ENCODE assay signal across 1 cellular context in the genomic region with DNA sequence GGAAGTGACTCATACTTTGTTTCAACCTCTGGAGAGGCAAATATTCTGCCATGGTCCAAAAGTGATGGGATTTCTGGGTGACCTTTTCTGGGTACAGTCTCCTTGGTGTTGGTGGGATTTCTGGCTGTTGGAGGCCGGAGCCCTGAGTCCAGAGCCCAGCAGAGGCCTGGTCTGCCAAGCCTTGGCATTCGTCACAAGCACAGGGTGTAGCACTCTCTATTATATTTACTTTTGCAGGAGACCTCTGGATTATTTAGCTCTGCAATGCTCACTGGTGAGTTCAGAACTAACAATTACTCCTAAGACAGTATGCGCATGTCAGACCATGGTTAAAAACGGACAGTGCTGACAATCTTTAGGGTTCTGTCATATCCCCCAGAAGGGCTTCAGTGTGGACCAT.
TF ChIP-seq lines count a peak whose summit lies in the region.

No MANE protein-coding gene starts in this region.

TF ChIP-seq in IMR-90, 13 proteins besides CTCF, POLR2A, EP300 and RAD21:
- TF ChIP-seq, protein P1, sequence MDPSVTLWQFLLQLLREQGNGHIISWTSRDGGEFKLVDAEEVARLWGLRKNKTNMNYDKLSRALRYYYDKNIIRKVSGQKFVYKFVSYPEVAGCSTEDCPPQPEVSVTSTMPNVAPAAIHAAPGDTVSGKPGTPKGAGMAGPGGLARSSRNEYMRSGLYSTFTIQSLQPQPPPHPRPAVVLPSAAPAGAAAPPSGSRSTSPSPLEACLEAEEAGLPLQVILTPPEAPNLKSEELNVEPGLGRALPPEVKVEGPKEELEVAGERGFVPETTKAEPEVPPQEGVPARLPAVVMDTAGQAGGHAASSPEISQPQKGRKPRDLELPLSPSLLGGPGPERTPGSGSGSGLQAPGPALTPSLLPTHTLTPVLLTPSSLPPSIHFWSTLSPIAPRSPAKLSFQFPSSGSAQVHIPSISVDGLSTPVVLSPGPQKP (IDR thresholded peaks at IDR 0.05; ENCODE audit: borderline replicate concordance, low read depth, low read length), result no peak
- TF ChIP-seq, protein P2, sequence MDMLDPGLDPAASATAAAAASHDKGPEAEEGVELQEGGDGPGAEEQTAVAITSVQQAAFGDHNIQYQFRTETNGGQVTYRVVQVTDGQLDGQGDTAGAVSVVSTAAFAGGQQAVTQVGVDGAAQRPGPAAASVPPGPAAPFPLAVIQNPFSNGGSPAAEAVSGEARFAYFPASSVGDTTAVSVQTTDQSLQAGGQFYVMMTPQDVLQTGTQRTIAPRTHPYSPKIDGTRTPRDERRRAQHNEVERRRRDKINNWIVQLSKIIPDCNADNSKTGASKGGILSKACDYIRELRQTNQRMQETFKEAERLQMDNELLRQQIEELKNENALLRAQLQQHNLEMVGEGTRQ (IDR thresholded peaks at IDR 0.05; ENCODE audit: low read depth, low read length), result no peak
- TF ChIP-seq MAZ (IDR thresholded peaks at IDR 0.05; ENCODE audit: borderline replicate concordance, low read depth, low read length) (no peak), SMC3 (IDR thresholded peaks at IDR 0.05; ENCODE audit: low read depth, low read length) (no peak)
